In the genomic region with DNA sequence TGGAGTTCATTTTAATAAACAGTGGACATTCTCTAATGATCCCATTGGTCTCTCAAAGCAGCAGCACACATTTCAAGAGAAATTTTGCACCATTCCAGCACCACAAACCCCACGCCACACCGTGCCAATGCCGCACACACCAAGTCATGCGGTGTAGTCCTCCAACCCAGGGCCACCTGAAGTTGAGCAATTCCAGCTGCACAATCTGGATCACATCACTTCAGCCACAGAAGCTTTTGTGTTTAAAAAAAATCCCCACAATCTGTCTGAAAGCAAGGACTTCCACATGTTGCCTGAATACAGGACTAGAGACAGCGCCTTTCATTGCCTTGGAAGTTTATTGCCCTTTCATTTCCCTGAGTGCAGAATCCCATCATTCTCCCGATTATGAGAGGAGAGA, we compare ENCODE assay signal across 16 cellular contexts.
DNase-seq lines count a peak whose midpoint lies in the region; ATAC-seq and TF ChIP-seq lines count a peak whose summit lies in the region.
"Had no signal": no experiment of that assay in that cellular context is flagged by ENCODE, and none has a peak within 500 bp of the region (broad histone marks: within the 10 kb centered on the region; RNA-seq: fewer than 3 reads in every experiment).

No MANE protein-coding gene starts in this region.

- WGBS in sigmoid colon, 2 donors: 72% methylated on average over 6 of the region's 6 CpGs

- intact Hi-C loops in sigmoid colon (cut with DNase I): no loop called here

- peaks cover 17% of the 10 kb centered on the region; the same call in 1 of the 2 replicates for H3F3A ChIP-seq in OCI-LY1 (ENCODE audit: insufficient read depth, low read length)

- peak; percentile 19 to 42 (median 26) for TF ChIP-seq EP300 in sigmoid colon (IDR thresholded peaks at IDR 0.05)

- no peak for TF ChIP-seq POLR2A in sigmoid colon (IDR thresholded peaks at IDR 0.05)

- no peaks in the 10 kb centered on the region for H4K20me1 ChIP-seq in OCI-LY1 (ENCODE audit: insufficient read depth, low read length)

- TF ChIP-seq CTCF in OCI-LY1 (IDR thresholded peaks at IDR 0.05; ENCODE audit: low read length): no peak
- no peak for TF ChIP-seq CTCF in sigmoid colon (IDR thresholded peaks at IDR 0.05)

- peaks cover 0 to 36% of the 10 kb centered on the region in 2 donors for H3K36me3 Mint-ChIP-seq in activated naive CD4-positive, alpha-beta T cell treated with anti-CD3 and anti-CD28 coated beads, Interleukin-2, amount 50 U/mL, for 72 hours

- peaks cover 12% of the 10 kb centered on the region for H3K9me3 ChIP-seq in OCI-LY1 (ENCODE audit: low read length)
- H3K9me3 ChIP-seq in sigmoid colon: peaks cover 0 to 7% (median 0%) of the 10 kb centered on the region in 4 donors

- peaks cover 5 to 11% of the 10 kb centered on the region in 2 donors for H3K9me3 Mint-ChIP-seq in activated naive CD4-positive, alpha-beta T cell treated with anti-CD3 and anti-CD28 coated beads, Interleukin-2, amount 50 U/mL, for 72 hours

- H2AFZ ChIP-seq in OCI-LY1 (ENCODE audit: low read length): no peak overlapping the region

- H3K27me3 ChIP-seq in OCI-LY1 (ENCODE audit: insufficient read depth, low read length): no peaks in the 10 kb centered on the region
- H3K27me3 ChIP-seq in sigmoid colon: no peaks in the 10 kb centered on the region
- H3K27me3 ChIP-seq: upper lobe of left lung had no signal

- ATAC-seq in activated naive CD4-positive, alpha-beta T cell treated with anti-CD3 and anti-CD28 coated beads, Interleukin-2, amount 50 U/mL, for 72 hours: no peak

- H3K4me2 ChIP-seq in OCI-LY1 (ENCODE audit: low read length): no peak overlapping the region

- H3K27ac ChIP-seq in OCI-LY1 (ENCODE audit: low read depth, low read length, poor library complexity, severe bottlenecking): peak overlapping the region; percentile 96
- H3K27ac ChIP-seq in sigmoid colon: peak overlapping the region in 3 of 4 donors; percentile 33 to 52 (median 44)
- H3K27ac ChIP-seq: epithelial cell of prostate, upper lobe of left lung had no signal

- H3K4me1 ChIP-seq in OCI-LY1 (ENCODE audit: insufficient read depth, low read length, severe bottlenecking): peaks cover 78% of the 10 kb centered on the region
- H3K4me1 ChIP-seq in sigmoid colon: peaks cover 0 to 15% (median 11%) of the 10 kb centered on the region in 4 donors

- no peaks in the 10 kb centered on the region for H3K9me2 ChIP-seq in OCI-LY1 (ENCODE audit: low read depth, low read length)

- peaks cover 15% of the 10 kb centered on the region for H3K36me3 ChIP-seq in OCI-LY1 (ENCODE audit: insufficient read depth, low read length)
- H3K36me3 ChIP-seq in sigmoid colon: no peaks in the 10 kb centered on the region
- H3K36me3 ChIP-seq: upper lobe of left lung had no signal

- no peak for DNase-seq in activated naive CD4-positive, alpha-beta T cell treated with anti-CD3 and anti-CD28 coated beads, Interleukin-2, amount 50 U/mL, for 72 hours (ENCODE audit: low spot score in 2 of 2)
- DNase-seq in activated naive CD4-positive, alpha-beta T cell (lab: John Stamatoyannopoulos, UW): no peak
- DNase-seq in fibroblast of gingiva (ENCODE audit: low read depth) (peak; percentile 50), sigmoid colon (peak; percentile 83), cerebellum (ENCODE audit: low spot score) (no peak), NCI-H1105 (lab: John Stamatoyannopoulos, UW) (no peak)
- DNase-seq in activated CD8-positive, alpha-beta memory T cell treated with anti-CD3 and anti-CD28 coated beads, Interleukin-2, amount 50 U/mL, for 48 hours: no peak
- DNase-seq: activated CD4-positive, alpha-beta T cell treated with anti-CD3 and anti-CD28 coated beads for 1 hour; activated effector memory CD4-positive, alpha-beta T cell treated with anti-CD3 and anti-CD28 coated beads, Interleukin-2, amount 50 U/mL, for 16 hours; cerebellar nuclear complex; DMS79 treated with DMSO at 0.1 percent for 48 hours; NCI-H1417; NCI-H345; upper lobe of left lung had no signal

- H3K79me2 ChIP-seq in OCI-LY1 (ENCODE audit: insufficient read depth, low read length): no peaks in the 10 kb centered on the region

- H3K4me3 ChIP-seq in OCI-LY1 (ENCODE audit: low read depth, low read length, poor library complexity, severe bottlenecking) (no peak overlapping the region), sigmoid colon (no peak overlapping the region)
- H3K4me3 ChIP-seq: upper lobe of left lung had no signal

- H3K9ac ChIP-seq in OCI-LY1 (ENCODE audit: low read length): peak overlapping the region; percentile 33; the same call in 1 of the 2 replicates

- H3K27ac Mint-ChIP-seq in activated naive CD4-positive, alpha-beta T cell treated with anti-CD3 and anti-CD28 coated beads, Interleukin-2, amount 50 U/mL, for 72 hours: peak overlapping the region; percentile 72 to 93

Comparison
In these comparisons a context has a peak if more than half of its experiments do, and no peak if none do; other contexts are left out.
1. DNase-seq: peak in fibroblast of gingiva (single experiment) and sigmoid colon (single experiment); none in activated naive CD4-positive, alpha-beta T cell treated with anti-CD3 and anti-CD28 coated beads, Interleukin-2, amount 50 U/mL, for 72 hours (0 of 2), activated naive CD4-positive, alpha-beta T cell (0 of 4), cerebellum (single experiment), NCI-H1105 (single experiment) and activated CD8-positive, alpha-beta memory T cell treated with anti-CD3 and anti-CD28 coated beads, Interleukin-2, amount 50 U/mL, for 48 hours (single experiment).